1 cellular context compared by ENCODE assay signal in the genomic region with DNA sequence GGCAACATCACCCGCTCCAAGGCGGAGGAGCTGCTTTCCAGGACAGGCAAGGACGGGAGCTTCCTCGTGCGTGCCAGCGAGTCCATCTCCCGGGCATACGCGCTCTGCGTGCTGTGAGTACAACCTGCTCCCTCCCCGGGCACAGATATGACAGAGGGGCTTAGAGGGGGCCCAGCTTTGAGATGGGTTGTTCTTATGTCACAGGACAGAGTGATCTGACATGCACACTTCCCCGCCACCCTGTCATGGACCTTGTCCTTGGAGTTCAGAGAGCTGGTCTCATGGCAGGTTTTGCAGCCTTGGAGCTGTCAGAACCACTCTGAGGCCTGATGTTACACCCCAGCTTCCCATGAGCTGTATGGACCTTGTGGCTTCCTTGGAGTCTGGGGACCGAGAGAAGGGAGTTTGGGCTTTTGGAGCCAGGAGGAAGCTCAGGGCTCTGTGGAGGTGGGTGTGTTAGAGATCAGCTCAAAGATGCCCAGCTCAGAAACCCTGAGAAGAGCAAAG.
TF ChIP-seq lines count a peak whose summit lies in the region.

No MANE protein-coding gene starts in this region.

TF ChIP-seq in GM12878, 131 proteins besides CTCF, POLR2A, EP300 and RAD21:
- TF ChIP-seq, protein P1, sequence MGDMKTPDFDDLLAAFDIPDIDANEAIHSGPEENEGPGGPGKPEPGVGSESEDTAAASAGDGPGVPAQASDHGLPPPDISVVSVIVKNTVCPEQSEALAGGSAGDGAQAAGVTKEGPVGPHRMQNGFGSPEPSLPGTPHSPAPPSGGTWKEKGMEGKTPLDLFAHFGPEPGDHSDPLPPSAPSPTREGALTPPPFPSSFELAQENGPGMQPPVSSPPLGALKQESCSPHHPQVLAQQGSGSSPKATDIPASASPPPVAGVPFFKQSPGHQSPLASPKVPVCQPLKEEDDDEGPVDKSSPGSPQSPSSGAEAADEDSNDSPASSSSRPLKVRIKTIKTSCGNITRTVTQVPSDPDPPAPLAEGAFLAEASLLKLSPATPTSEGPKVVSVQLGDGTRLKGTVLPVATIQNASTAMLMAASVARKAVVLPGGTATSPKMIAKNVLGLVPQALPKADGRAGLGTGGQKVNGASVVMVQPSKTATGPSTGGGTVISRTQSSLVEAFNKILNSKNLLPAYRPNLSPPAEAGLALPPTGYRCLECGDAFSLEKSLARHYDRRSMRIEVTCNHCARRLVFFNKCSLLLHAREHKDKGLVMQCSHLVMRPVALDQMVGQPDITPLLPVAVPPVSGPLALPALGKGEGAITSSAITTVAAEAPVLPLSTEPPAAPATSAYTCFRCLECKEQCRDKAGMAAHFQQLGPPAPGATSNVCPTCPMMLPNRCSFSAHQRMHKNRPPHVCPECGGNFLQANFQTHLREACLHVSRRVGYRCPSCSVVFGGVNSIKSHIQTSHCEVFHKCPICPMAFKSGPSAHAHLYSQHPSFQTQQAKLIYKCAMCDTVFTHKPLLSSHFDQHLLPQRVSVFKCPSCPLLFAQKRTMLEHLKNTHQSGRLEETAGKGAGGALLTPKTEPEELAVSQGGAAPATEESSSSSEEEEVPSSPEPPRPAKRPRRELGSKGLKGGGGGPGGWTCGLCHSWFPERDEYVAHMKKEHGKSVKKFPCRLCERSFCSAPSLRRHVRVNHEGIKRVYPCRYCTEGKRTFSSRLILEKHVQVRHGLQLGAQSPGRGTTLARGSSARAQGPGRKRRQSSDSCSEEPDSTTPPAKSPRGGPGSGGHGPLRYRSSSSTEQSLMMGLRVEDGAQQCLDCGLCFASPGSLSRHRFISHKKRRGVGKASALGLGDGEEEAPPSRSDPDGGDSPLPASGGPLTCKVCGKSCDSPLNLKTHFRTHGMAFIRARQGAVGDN (IDR thresholded peaks at IDR 0.05), result no peak
- TF ChIP-seq POLR2AphosphoS5 (IDR thresholded peaks at IDR 0.05; ENCODE audit: low read length), result peak; percentile 50
- TF ChIP-seq ZNF207 (IDR thresholded peaks at IDR 0.05; ENCODE audit: borderline replicate concordance), result no peak
- TF ChIP-seq, protein P2, sequence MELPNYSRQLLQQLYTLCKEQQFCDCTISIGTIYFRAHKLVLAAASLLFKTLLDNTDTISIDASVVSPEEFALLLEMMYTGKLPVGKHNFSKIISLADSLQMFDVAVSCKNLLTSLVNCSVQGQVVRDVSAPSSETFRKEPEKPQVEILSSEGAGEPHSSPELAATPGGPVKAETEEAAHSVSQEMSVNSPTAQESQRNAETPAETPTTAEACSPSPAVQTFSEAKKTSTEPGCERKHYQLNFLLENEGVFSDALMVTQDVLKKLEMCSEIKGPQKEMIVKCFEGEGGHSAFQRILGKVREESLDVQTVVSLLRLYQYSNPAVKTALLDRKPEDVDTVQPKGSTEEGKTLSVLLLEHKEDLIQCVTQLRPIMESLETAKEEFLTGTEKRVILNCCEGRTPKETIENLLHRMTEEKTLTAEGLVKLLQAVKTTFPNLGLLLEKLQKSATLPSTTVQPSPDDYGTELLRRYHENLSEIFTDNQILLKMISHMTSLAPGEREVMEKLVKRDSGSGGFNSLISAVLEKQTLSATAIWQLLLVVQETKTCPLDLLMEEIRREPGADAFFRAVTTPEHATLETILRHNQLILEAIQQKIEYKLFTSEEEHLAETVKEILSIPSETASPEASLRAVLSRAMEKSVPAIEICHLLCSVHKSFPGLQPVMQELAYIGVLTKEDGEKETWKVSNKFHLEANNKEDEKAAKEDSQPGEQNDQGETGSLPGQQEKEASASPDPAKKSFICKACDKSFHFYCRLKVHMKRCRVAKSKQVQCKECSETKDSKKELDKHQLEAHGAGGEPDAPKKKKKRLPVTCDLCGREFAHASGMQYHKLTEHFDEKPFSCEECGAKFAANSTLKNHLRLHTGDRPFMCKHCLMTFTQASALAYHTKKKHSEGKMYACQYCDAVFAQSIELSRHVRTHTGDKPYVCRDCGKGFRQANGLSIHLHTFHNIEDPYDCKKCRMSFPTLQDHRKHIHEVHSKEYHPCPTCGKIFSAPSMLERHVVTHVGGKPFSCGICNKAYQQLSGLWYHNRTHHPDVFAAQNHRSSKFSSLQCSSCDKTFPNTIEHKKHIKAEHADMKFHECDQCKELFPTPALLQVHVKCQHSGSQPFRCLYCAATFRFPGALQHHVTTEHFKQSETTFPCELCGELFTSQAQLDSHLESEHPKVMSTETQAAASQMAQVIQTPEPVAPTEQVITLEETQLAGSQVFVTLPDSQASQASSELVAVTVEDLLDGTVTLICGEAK (IDR thresholded peaks at IDR 0.05; ENCODE audit: borderline replicate concordance), result 0 out of 2 replicates have a peak, but pooled peaks have one; percentile 24
- no peak for TF ChIP-seq YBX1 (IDR thresholded peaks at IDR 0.05)
- no peak for TF ChIP-seq MTA2 (IDR thresholded peaks at IDR 0.05; ENCODE audit: low read depth)
- TF ChIP-seq MEF2B (IDR thresholded peaks at IDR 0.05; ENCODE audit: partially characterized antibody, poor library complexity, severe bottlenecking), result no peak
- TF ChIP-seq MXI1 (IDR thresholded peaks at IDR 0.05; ENCODE audit: low read depth, low read length), result peak; percentile 84
- peak; percentile 36 for TF ChIP-seq DPF2 (IDR thresholded peaks at IDR 0.05)
- TF ChIP-seq, protein P3, sequence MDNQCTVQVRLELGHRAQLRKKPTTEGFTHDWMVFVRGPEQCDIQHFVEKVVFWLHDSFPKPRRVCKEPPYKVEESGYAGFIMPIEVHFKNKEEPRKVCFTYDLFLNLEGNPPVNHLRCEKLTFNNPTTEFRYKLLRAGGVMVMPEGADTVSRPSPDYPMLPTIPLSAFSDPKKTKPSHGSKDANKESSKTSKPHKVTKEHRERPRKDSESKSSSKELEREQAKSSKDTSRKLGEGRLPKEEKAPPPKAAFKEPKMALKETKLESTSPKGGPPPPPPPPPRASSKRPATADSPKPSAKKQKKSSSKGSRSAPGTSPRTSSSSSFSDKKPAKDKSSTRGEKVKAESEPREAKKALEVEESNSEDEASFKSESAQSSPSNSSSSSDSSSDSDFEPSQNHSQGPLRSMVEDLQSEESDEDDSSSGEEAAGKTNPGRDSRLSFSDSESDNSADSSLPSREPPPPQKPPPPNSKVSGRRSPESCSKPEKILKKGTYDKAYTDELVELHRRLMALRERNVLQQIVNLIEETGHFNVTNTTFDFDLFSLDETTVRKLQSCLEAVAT (IDR thresholded peaks at IDR 0.05), result peak; percentile 44; the same call in 1 of the 2 replicates
- no peak for TF ChIP-seq ZNF274 (IDR thresholded peaks at IDR 0.05; ENCODE audit: insufficient read depth, insufficient read length)
- TF ChIP-seq, protein P4, sequence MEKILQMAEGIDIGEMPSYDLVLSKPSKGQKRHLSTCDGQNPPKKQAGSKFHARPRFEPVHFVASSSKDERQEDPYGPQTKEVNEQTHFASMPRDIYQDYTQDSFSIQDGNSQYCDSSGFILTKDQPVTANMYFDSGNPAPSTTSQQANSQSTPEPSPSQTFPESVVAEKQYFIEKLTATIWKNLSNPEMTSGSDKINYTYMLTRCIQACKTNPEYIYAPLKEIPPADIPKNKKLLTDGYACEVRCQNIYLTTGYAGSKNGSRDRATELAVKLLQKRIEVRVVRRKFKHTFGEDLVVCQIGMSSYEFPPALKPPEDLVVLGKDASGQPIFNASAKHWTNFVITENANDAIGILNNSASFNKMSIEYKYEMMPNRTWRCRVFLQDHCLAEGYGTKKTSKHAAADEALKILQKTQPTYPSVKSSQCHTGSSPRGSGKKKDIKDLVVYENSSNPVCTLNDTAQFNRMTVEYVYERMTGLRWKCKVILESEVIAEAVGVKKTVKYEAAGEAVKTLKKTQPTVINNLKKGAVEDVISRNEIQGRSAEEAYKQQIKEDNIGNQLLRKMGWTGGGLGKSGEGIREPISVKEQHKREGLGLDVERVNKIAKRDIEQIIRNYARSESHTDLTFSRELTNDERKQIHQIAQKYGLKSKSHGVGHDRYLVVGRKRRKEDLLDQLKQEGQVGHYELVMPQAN (conservative IDR thresholded peaks at IDR 0.05), result peak; percentile 9; the same call in 1 of the 2 replicates
- no peak for TF ChIP-seq CEBPB (IDR thresholded peaks at IDR 0.05; ENCODE audit: borderline replicate concordance in 1 of 2, low read depth in 2 of 2, low read length in 2 of 2)
- TF ChIP-seq, protein P5, sequence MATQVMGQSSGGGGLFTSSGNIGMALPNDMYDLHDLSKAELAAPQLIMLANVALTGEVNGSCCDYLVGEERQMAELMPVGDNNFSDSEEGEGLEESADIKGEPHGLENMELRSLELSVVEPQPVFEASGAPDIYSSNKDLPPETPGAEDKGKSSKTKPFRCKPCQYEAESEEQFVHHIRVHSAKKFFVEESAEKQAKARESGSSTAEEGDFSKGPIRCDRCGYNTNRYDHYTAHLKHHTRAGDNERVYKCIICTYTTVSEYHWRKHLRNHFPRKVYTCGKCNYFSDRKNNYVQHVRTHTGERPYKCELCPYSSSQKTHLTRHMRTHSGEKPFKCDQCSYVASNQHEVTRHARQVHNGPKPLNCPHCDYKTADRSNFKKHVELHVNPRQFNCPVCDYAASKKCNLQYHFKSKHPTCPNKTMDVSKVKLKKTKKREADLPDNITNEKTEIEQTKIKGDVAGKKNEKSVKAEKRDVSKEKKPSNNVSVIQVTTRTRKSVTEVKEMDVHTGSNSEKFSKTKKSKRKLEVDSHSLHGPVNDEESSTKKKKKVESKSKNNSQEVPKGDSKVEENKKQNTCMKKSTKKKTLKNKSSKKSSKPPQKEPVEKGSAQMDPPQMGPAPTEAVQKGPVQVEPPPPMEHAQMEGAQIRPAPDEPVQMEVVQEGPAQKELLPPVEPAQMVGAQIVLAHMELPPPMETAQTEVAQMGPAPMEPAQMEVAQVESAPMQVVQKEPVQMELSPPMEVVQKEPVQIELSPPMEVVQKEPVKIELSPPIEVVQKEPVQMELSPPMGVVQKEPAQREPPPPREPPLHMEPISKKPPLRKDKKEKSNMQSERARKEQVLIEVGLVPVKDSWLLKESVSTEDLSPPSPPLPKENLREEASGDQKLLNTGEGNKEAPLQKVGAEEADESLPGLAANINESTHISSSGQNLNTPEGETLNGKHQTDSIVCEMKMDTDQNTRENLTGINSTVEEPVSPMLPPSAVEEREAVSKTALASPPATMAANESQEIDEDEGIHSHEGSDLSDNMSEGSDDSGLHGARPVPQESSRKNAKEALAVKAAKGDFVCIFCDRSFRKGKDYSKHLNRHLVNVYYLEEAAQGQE (IDR thresholded peaks at IDR 0.05; ENCODE audit: low read depth, low read length), result 0 out of 2 replicates have a peak, but pooled peaks have one; percentile 2
- no peak for TF ChIP-seq CHD4 (IDR thresholded peaks at IDR 0.05)
- TF ChIP-seq PML (IDR thresholded peaks at IDR 0.05; ENCODE audit: low read length), result 0 out of 2 replicates have a peak, but pooled peaks have one; percentile 24
- no peak for TF ChIP-seq WRNIP1 (IDR thresholded peaks at IDR 0.05; ENCODE audit: borderline replicate concordance, low read depth, low read length)
- TF ChIP-seq SMAD5 (IDR thresholded peaks at IDR 0.05; ENCODE audit: low read depth), result no peak
- TF ChIP-seq IKZF1 (conservative IDR thresholded peaks at IDR 0.05), result no peak; the same call in 1 of the 2 replicates
